In genomic region chr10:48194830-48195229, GRCh38 we compare ENCODE assay signal across 27 cellular contexts.
DNase-seq lines count a peak whose midpoint lies in the region; ATAC-seq and TF ChIP-seq lines count a peak whose summit lies in the region.
"Had no signal": no experiment of that assay in that cellular context is flagged by ENCODE, and none has a peak within 500 bp of the region (broad histone marks: within the 10 kb centered on the region; RNA-seq: fewer than 3 reads in every experiment).

No MANE protein-coding gene starts in this region.

- ATAC-seq in mucosa of descending colon (peak; percentile 100), HG02642 (IDR thresholded peaks at IDR 0.05; ENCODE audit: poor library complexity, unreplicated experiment) (no peak)
- ATAC-seq: activated CD8-positive, alpha-beta memory T cell treated with anti-CD3 and anti-CD28 coated beads, Interleukin-2, amount 10 ng/mL, durations not matched to agents 7 days and 5 days; activated T-cell treated with anti-CD3 and anti-CD28 coated beads, Interleukin-2, amount 50 U/mL, for 72 hours; gastroesophageal sphincter had no signal

- no peak overlapping the region for H3K9ac ChIP-seq in mammary epithelial cell (ENCODE audit: insufficient read depth, low read length)
- H3K9ac ChIP-seq: KMS-11 had no signal

- peaks cover 17% of the 10 kb centered on the region for H3K4me1 ChIP-seq in Caco-2
- H3K4me1 ChIP-seq in mucosa of descending colon (ENCODE audit: low read depth), result peaks cover 7% of the 10 kb centered on the region
- no peaks in the 10 kb centered on the region for H3K4me1 ChIP-seq in esophagus muscularis mucosa
- no peaks in the 10 kb centered on the region for H3K4me1 ChIP-seq in mammary epithelial cell (ENCODE audit: insufficient read depth, low read length)
- H3K4me1 ChIP-seq: gastroesophageal sphincter had no signal

- H3K27ac Mint-ChIP-seq in Caco-2 (ENCODE audit: unreplicated experiment), result no peak overlapping the region
- H3K27ac Mint-ChIP-seq: activated CD8-positive, alpha-beta memory T cell treated with anti-CD3 and anti-CD28 coated beads, Interleukin-2, amount 10 ng/mL, durations not matched to agents 7 days and 5 days; activated T-cell treated with anti-CD3 and anti-CD28 coated beads, Interleukin-2, amount 50 U/mL, for 72 hours; CD14-positive monocyte had no signal

- dilution Hi-C loops in mammary epithelial cell (cut with HindIII; ENCODE audit: low sequenced_read_pairs), result no loop called here

- TF ChIP-seq CTCF in Caco-2 (IDR thresholded peaks at IDR 0.05; ENCODE audit: insufficient read depth in 1 of 2, low read depth in 1 of 2, low read length in 1 of 2, severe bottlenecking in 1 of 2, unreplicated experiment in 1 of 2) (no peak), WERI-Rb-1 (IDR thresholded peaks at IDR 0.05; ENCODE audit: low read depth, low read length) (no peak), mucosa of descending colon (IDR thresholded peaks at IDR 0.05) (no peak), esophagus muscularis mucosa (IDR thresholded peaks at IDR 0.05) (no peak), mammary epithelial cell (conservative IDR thresholded peaks at IDR 0.05 in 1 of 2, IDR thresholded peaks at IDR 0.05 in 1 of 2; ENCODE audit: extremely low read depth in 1 of 2, insufficient read depth in 1 of 2, low read depth in 1 of 2, low read length in 2 of 2) (no peak)

- CTCF ChIA-PET in Caco-2 (lab: Charles Lee) (interaction anchor here (0.6 kb wide), 1 partner anchor 461 kb away, joined by 3 read pairs; no protein-coding TSS in a partner anchor), mammary epithelial cell (lab: Charles Lee; ENCODE audit: low non-redundant PET) (no interaction called here)

- POLR2A ChIA-PET in Caco-2 (lab: Charles Lee), result no interaction called here

- no TSS peak for BruUV-seq in Caco-2 (replicated peaks; lab: Mats Ljungman, UMichigan)
- BruUV-seq in mammary epithelial cell (replicated peaks; lab: Mats Ljungman, UMichigan), result no TSS peak

- no peaks in the 10 kb centered on the region for H4K20me1 ChIP-seq in mammary epithelial cell (ENCODE audit: insufficient read depth, low read length)

- no peaks in the 10 kb centered on the region for H3K27me3 ChIP-seq in Caco-2 (replicated peaks; ENCODE audit: control insufficient read depth, insufficient read depth, low read length)
- no peaks in the 10 kb centered on the region for H3K27me3 ChIP-seq in WERI-Rb-1 (ENCODE audit: insufficient read depth, low read depth, severe bottlenecking)
- H3K27me3 ChIP-seq in esophagus muscularis mucosa, result no peaks in the 10 kb centered on the region
- no peaks in the 10 kb centered on the region for H3K27me3 ChIP-seq in mammary epithelial cell (ENCODE audit: insufficient read depth, low read length)
- H3K27me3 ChIP-seq: gastroesophageal sphincter, neutrophil had no signal

- 79% methylated on average over 1 of the region's 1 CpG for WGBS in esophagus muscularis mucosa
- 75% methylated on average over 1 of the region's 1 CpG for WGBS in mammary epithelial cell (ENCODE audit: low coverage, missing lambda C conversion rate)

- TF ChIP-seq POLR2A in esophagus muscularis mucosa (IDR thresholded peaks at IDR 0.05; ENCODE audit: low read depth), result no peak

- no peak overlapping the region for H3K4me3 ChIP-seq in Caco-2 (ENCODE audit: low read depth, low read length)
- H3K4me3 ChIP-seq in WERI-Rb-1 (ENCODE audit: low read depth, low read length), result 0 out of 2 replicates have a peak overlapping the region, but pooled peaks have one; percentile 0
- no peak overlapping the region for H3K4me3 ChIP-seq in mucosa of descending colon
- H3K4me3 ChIP-seq in esophagus muscularis mucosa, result no peak overlapping the region
- no peak overlapping the region for H3K4me3 ChIP-seq in mammary epithelial cell (replicated peaks in 1 of 3; ENCODE audit: insufficient read depth in 1 of 3, low read depth in 2 of 3, low read length in 3 of 3)
- H3K4me3 ChIP-seq: coronary artery, gastroesophageal sphincter had no signal

- H3K4me3 Mint-ChIP-seq in Caco-2 (ENCODE audit: unreplicated experiment), result no peak overlapping the region
- H3K4me3 Mint-ChIP-seq: activated CD8-positive, alpha-beta memory T cell treated with anti-CD3 and anti-CD28 coated beads, Interleukin-2, amount 10 ng/mL, durations not matched to agents 7 days and 5 days; activated T-cell treated with anti-CD3 and anti-CD28 coated beads, Interleukin-2, amount 50 U/mL, for 72 hours; CD14-positive monocyte had no signal

- in situ Hi-C loops in mammary epithelial cell (cut with MboI; ENCODE audit: low sequenced_read_pairs in 2 of 2), result no loop called here

- H3K27me3 Mint-ChIP-seq in Caco-2 (ENCODE audit: insufficient read depth, unreplicated experiment), result no peaks in the 10 kb centered on the region

- H3K9me3 ChIP-seq in Caco-2, result no peaks in the 10 kb centered on the region
- no peaks in the 10 kb centered on the region for H3K9me3 ChIP-seq in WERI-Rb-1 (ENCODE audit: severe bottlenecking)
- H3K9me3 ChIP-seq in mucosa of descending colon, result no peaks in the 10 kb centered on the region
- no peaks in the 10 kb centered on the region for H3K9me3 ChIP-seq in esophagus muscularis mucosa
- no peaks in the 10 kb centered on the region for H3K9me3 ChIP-seq in mammary epithelial cell (replicated peaks; ENCODE audit: insufficient read depth, low read length)
- H3K9me3 ChIP-seq: gastroesophageal sphincter, neutrophil had no signal

- no peaks in the 10 kb centered on the region for H3K36me3 Mint-ChIP-seq in Caco-2 (ENCODE audit: insufficient read depth, unreplicated experiment)
- H3K36me3 Mint-ChIP-seq: activated CD8-positive, alpha-beta memory T cell treated with anti-CD3 and anti-CD28 coated beads, Interleukin-2, amount 10 ng/mL, durations not matched to agents 7 days and 5 days; CD14-positive monocyte had no signal

- peaks cover 11% of the 10 kb centered on the region for H3K4me1 Mint-ChIP-seq in Caco-2 (ENCODE audit: low read depth, unreplicated experiment)
- H3K4me1 Mint-ChIP-seq: activated CD8-positive, alpha-beta memory T cell treated with anti-CD3 and anti-CD28 coated beads, Interleukin-2, amount 10 ng/mL, durations not matched to agents 7 days and 5 days had no signal

- DNase-seq in Caco-2 (peak; percentile 45 to 68), HT-29 (ENCODE audit: low spot score) (peak; percentile 70), WERI-Rb-1 (no peak), mucosa of descending colon (peak in 2 of 3 donors; percentile 28 to 75), esophagus muscularis mucosa (ENCODE audit: extremely low spot score) (no peak), substantia nigra (lab: John Stamatoyannopoulos, UW) (no peak), mammary epithelial cell (no peak)
- DNase-seq: activated CD4-positive, alpha-beta T cell treated with anti-CD3 and anti-CD28 coated beads, Interleukin-2, amount 50 U/mL, for 1 hour; activated CD8-positive, alpha-beta memory T cell treated with anti-CD3 and anti-CD28 coated beads, Interleukin-2, amount 10 ng/mL, durations not matched to agents 7 days and 5 days; activated naive CD4-positive, alpha-beta T cell treated with anti-CD3 and anti-CD28 coated beads, Interleukin-2, amount 50 U/mL, for 16 hours; activated T-cell treated with anti-CD3 and anti-CD28 coated beads, Interleukin-2, amount 50 U/mL, for 72 hours; anterior cingulate cortex; DMS 273 treated with DMSO at 0.1 percent for 48 hours; NCI-H1694 treated with DMSO at 0.1 percent for 48 hours; NCI-H2171 treated with DMSO at 0.1 percent for 48 hours; NCI-H524 treated with DMSO at 0.1 percent for 48 hours; retina; RPMI8226; stimulated activated CD4-positive, alpha-beta T cell treated with anti-CD3 and anti-CD28 coated beads, Interleukin-4, amount 100 ng/mL, for 24 hours; stimulated activated naive CD4-positive, alpha-beta T cell treated with Interleukin-2 at 50 U/mL for 16 hours; T-helper 2 cell had no signal

- H3K27ac ChIP-seq in WERI-Rb-1 (peak overlapping the region; percentile 54), esophagus muscularis mucosa (replicated peaks in 1 of 4) (no peak overlapping the region), substantia nigra (ENCODE audit: low read depth, low read length, poor library complexity, severe bottlenecking) (no peak overlapping the region), mammary epithelial cell (ENCODE audit: insufficient read depth, low read depth, low read length) (no peak overlapping the region)
- H3K27ac ChIP-seq: coronary artery, gastroesophageal sphincter, KMS-11, neutrophil had no signal

- H3K36me3 ChIP-seq in Caco-2 (ENCODE audit: control insufficient read depth, insufficient read depth, low read length) (no peaks in the 10 kb centered on the region), WERI-Rb-1 (no peaks in the 10 kb centered on the region), mucosa of descending colon (ENCODE audit: low read depth) (no peaks in the 10 kb centered on the region), esophagus muscularis mucosa (no peaks in the 10 kb centered on the region), mammary epithelial cell (ENCODE audit: insufficient read depth, low read length) (no peaks in the 10 kb centered on the region)
- H3K36me3 ChIP-seq: gastroesophageal sphincter, neutrophil had no signal

- no peak overlapping the region for H2AFZ ChIP-seq in mammary epithelial cell (ENCODE audit: low read depth, low read length)

- no peaks in the 10 kb centered on the region for H3K9me3 Mint-ChIP-seq in Caco-2 (ENCODE audit: unreplicated experiment)

- no peak overlapping the region for H3K4me2 ChIP-seq in mammary epithelial cell (ENCODE audit: insufficient read depth, low read depth, low read length)
- H3K4me2 ChIP-seq: KMS-11 had no signal

- TF ChIP-seq EP300 in esophagus muscularis mucosa (IDR thresholded peaks at IDR 0.05), result no peak

- intact Hi-C loops in Caco-2 (cut with micrococcal nuclease; ENCODE audit: unreplicated experiment), result loop anchor here (5.0 kb wide), 1 partner anchor 92 kb away; no protein-coding TSS in a partner anchor
- intact Hi-C loops in mucosa of descending colon (cut with DNase I, micrococcal nuclease), result no loop called here
- intact Hi-C loops in esophagus muscularis mucosa (cut with DNase I), result no loop called here
- intact Hi-C loops in mammary epithelial cell (cut with micrococcal nuclease), result no loop called here

- no peaks in the 10 kb centered on the region for H3K79me2 ChIP-seq in mammary epithelial cell (ENCODE audit: insufficient read depth, low read length)

Comparison
In these comparisons a context has a peak if more than half of its experiments do, and no peak if none do; other contexts are left out.
1. DNase-seq: peak in Caco-2 (2 of 2), HT-29 (single experiment) and mucosa of descending colon (2 of 3); none in WERI-Rb-1 (single experiment), esophagus muscularis mucosa (single experiment), substantia nigra (0 of 49) and mammary epithelial cell (single experiment).